ENCODE assay signal across 9 cellular contexts in the genomic region with DNA sequence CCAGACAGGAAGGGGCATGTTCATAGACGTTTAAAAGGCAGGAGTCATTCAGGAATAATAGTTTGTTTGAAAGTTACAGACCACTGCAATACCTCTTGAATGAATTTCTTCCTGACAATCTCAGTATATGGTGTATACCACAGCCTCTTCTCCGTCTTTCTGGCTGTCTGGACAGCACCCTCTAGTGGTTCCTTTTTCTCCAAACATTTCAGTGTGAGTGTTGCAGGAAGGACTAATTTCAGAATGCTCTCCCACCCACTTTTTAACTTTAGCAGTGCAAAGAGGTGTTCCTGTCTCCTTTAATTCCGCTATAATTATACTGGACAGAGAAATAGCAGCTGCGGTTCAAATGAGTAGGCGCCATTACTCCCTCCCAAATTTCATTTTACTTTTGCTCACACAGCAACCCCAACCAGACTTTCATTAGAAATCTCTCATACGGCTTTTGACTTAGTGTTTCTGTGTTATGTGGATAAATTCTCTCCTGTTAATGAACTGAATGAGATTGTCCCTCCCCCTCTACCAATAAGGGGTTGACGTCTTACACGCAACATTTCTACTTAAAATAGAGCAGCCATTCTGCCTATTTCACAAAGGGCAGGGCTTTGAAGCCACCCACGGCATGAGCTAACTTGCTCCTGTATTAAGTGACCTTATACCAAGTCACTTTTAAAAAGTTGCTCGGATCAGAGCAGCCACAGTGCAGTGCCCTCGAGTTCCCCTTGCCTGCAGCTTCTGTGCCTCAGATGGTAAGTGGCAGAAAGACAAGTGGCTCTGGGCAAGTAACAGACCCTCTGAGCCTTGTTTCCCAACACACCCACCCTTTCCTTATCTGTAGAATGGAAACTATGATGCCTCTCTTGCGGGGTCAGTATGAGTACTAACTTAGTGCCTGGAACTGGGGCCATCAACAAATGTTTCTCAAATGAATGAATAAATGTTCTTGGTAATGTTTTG.
DNase-seq lines count a peak whose midpoint lies in the region; ATAC-seq and TF ChIP-seq lines count a peak whose summit lies in the region.
"Had no signal": no experiment of that assay in that cellular context is flagged by ENCODE, and none has a peak within 500 bp of the region (broad histone marks: within the 10 kb centered on the region; RNA-seq: fewer than 3 reads in every experiment).

No MANE protein-coding gene starts in this region.

- 36% methylated on average over 12 of the region's 12 CpGs for WGBS in liver

- no peaks in the 10 kb centered on the region for H3K4me1 Mint-ChIP-seq in stimulated activated naive CD8-positive, alpha-beta T cell treated with anti-CD3 and anti-CD28 coated beads, Interleukin-15, amount 100 ng/mL, for 72 hours

- peak; percentile 67 to 79 for TF ChIP-seq RAD21 in liver (IDR thresholded peaks at IDR 0.05)

- TF ChIP-seq CTCF in cardiac fibroblast (IDR thresholded peaks at IDR 0.05; ENCODE audit: low read depth, low read length) (peak; percentile 29), liver (IDR thresholded peaks at IDR 0.05; ENCODE audit: low read depth, low read length, missing input control) (peak; percentile 62)

- H3K36me3 ChIP-seq in liver (ENCODE audit: control insufficient read depth in 4 of 4, insufficient read depth in 3 of 4, low read depth in 1 of 4, low read length in 3 of 4), result no peaks in the 10 kb centered on the region

- DNase-seq in stimulated activated naive CD8-positive, alpha-beta T cell treated with anti-CD3 and anti-CD28 coated beads, Interleukin-15, amount 100 ng/mL, for 72 hours, result no peak
- no peak for DNase-seq in stimulated activated naive CD8-positive, alpha-beta T cell treated with anti-CD3 and anti-CD28 coated beads, Interleukin-15, Interleukin-2, amounts not matched to agents 100 U/mL and 50 U/mL, for 24 hours
- DNase-seq in NCI-H510A treated with DMSO at 0.1 percent for 48 hours (lab: John Stamatoyannopoulos, UW) (peak; percentile 24), cardiac fibroblast (ENCODE audit: low read depth in 2 of 2) (peak; percentile 31 to 53), epidermal melanocyte (ENCODE audit: insufficient read length, low spot score) (no peak)

- peaks cover 0 to 7% (median 1%) of the 10 kb centered on the region in 4 donors for H3K4me1 ChIP-seq in liver (ENCODE audit: control insufficient read depth in 4 of 4, insufficient read depth in 4 of 4, low read length in 3 of 4)

- H3K4me3 Mint-ChIP-seq in stimulated activated naive CD8-positive, alpha-beta T cell treated with anti-CD3 and anti-CD28 coated beads, Interleukin-15, amount 100 ng/mL, for 72 hours, result no peak overlapping the region

- no peak overlapping the region for H3K27ac ChIP-seq in liver (ENCODE audit: low read depth in 1 of 2, low read length in 2 of 2)
- H3K27ac ChIP-seq: epithelial cell of prostate had no signal

- peaks cover 0 to 14% (median 0%) of the 10 kb centered on the region in 4 donors for H3K27me3 ChIP-seq in liver (ENCODE audit: control insufficient read depth in 4 of 4, insufficient read depth in 4 of 4, low read length in 3 of 4)

- no peaks in the 10 kb centered on the region for H3K9me3 ChIP-seq in liver (ENCODE audit: control insufficient read depth in 4 of 4, low read length in 3 of 4)

- peak; percentile 49 for ATAC-seq in stimulated activated naive CD8-positive, alpha-beta T cell treated with anti-CD3 and anti-CD28 coated beads, Interleukin-15, amount 100 ng/mL, for 72 hours
- ATAC-seq in stimulated activated naive CD8-positive, alpha-beta T cell treated with anti-CD3 and anti-CD28 coated beads, Interleukin-15, Interleukin-2, amounts not matched to agents 100 U/mL and 50 U/mL, for 24 hours, result no peak
- ATAC-seq in HG02943 (IDR thresholded peaks at IDR 0.05; ENCODE audit: low read depth, unreplicated experiment) (peak; percentile 68), HG03095 (IDR thresholded peaks at IDR 0.05; ENCODE audit: unreplicated experiment) (no peak)

- H3K9ac ChIP-seq in liver (ENCODE audit: low read depth in 1 of 2, low read length in 2 of 2), result no peak overlapping the region

- no peak overlapping the region for H3K4me3 ChIP-seq in cardiac fibroblast (replicated peaks in 1 of 2; ENCODE audit: low read depth in 2 of 2, low read length in 2 of 2)
- H3K4me3 ChIP-seq in liver (ENCODE audit: low read depth in 1 of 3, low read length in 3 of 3), result no peak overlapping the region

- peaks cover 0 to 5% of the 10 kb centered on the region in 2 donors for H3K9me3 Mint-ChIP-seq in stimulated activated naive CD8-positive, alpha-beta T cell treated with anti-CD3 and anti-CD28 coated beads, Interleukin-15, amount 100 ng/mL, for 72 hours

- no peak overlapping the region for H3K27ac Mint-ChIP-seq in stimulated activated naive CD8-positive, alpha-beta T cell treated with anti-CD3 and anti-CD28 coated beads, Interleukin-15, amount 100 ng/mL, for 72 hours

- H3K27me3 Mint-ChIP-seq in stimulated activated naive CD8-positive, alpha-beta T cell treated with anti-CD3 and anti-CD28 coated beads, Interleukin-15, amount 100 ng/mL, for 72 hours, result peaks cover 7% of the 10 kb centered on the region

TF ChIP-seq in liver, 16 proteins besides CTCF, POLR2A, EP300 and RAD21:
- TF ChIP-seq EGR1 (IDR thresholded peaks at IDR 0.05; ENCODE audit: low read depth in 2 of 2) (no peak), TAF1 (conservative IDR thresholded peaks at IDR 0.05) (no peak), FOXA1 (IDR thresholded peaks at IDR 0.05) (no peak), HNF4A (conservative IDR thresholded peaks at IDR 0.05) (no peak), SP1 (IDR thresholded peaks at IDR 0.05) (no peak), FOXA2 (IDR thresholded peaks at IDR 0.05) (no peak), GABPA (IDR thresholded peaks at IDR 0.05 in 1 of 2, conservative IDR thresholded peaks at IDR 0.05 in 1 of 2) (no peak), HNF4G (IDR thresholded peaks at IDR 0.05) (no peak), YY1 (IDR thresholded peaks at IDR 0.05) (no peak), JUND (IDR thresholded peaks at IDR 0.05) (no peak), NR2F2 (IDR thresholded peaks at IDR 0.05) (no peak), RXRA (IDR thresholded peaks at IDR 0.05) (no peak)
- TF ChIP-seq, protein P1, sequence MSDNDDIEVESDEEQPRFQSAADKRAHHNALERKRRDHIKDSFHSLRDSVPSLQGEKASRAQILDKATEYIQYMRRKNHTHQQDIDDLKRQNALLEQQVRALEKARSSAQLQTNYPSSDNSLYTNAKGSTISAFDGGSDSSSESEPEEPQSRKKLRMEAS (IDR thresholded peaks at IDR 0.05), result no peak
- TF ChIP-seq, protein P2, sequence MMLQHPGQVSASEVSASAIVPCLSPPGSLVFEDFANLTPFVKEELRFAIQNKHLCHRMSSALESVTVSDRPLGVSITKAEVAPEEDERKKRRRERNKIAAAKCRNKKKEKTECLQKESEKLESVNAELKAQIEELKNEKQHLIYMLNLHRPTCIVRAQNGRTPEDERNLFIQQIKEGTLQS (IDR thresholded peaks at IDR 0.05), result no peak
- TF ChIP-seq, protein P3, sequence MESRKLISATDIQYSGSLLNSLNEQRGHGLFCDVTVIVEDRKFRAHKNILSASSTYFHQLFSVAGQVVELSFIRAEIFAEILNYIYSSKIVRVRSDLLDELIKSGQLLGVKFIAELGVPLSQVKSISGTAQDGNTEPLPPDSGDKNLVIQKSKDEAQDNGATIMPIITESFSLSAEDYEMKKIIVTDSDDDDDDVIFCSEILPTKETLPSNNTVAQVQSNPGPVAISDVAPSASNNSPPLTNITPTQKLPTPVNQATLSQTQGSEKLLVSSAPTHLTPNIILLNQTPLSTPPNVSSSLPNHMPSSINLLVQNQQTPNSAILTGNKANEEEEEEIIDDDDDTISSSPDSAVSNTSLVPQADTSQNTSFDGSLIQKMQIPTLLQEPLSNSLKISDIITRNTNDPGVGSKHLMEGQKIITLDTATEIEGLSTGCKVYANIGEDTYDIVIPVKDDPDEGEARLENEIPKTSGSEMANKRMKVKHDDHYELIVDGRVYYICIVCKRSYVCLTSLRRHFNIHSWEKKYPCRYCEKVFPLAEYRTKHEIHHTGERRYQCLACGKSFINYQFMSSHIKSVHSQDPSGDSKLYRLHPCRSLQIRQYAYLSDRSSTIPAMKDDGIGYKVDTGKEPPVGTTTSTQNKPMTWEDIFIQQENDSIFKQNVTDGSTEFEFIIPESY (IDR thresholded peaks at IDR 0.05), result no peak
- TF ChIP-seq, protein P4, sequence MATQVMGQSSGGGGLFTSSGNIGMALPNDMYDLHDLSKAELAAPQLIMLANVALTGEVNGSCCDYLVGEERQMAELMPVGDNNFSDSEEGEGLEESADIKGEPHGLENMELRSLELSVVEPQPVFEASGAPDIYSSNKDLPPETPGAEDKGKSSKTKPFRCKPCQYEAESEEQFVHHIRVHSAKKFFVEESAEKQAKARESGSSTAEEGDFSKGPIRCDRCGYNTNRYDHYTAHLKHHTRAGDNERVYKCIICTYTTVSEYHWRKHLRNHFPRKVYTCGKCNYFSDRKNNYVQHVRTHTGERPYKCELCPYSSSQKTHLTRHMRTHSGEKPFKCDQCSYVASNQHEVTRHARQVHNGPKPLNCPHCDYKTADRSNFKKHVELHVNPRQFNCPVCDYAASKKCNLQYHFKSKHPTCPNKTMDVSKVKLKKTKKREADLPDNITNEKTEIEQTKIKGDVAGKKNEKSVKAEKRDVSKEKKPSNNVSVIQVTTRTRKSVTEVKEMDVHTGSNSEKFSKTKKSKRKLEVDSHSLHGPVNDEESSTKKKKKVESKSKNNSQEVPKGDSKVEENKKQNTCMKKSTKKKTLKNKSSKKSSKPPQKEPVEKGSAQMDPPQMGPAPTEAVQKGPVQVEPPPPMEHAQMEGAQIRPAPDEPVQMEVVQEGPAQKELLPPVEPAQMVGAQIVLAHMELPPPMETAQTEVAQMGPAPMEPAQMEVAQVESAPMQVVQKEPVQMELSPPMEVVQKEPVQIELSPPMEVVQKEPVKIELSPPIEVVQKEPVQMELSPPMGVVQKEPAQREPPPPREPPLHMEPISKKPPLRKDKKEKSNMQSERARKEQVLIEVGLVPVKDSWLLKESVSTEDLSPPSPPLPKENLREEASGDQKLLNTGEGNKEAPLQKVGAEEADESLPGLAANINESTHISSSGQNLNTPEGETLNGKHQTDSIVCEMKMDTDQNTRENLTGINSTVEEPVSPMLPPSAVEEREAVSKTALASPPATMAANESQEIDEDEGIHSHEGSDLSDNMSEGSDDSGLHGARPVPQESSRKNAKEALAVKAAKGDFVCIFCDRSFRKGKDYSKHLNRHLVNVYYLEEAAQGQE (IDR thresholded peaks at IDR 0.05), result no peak
TF ChIP-seq in liver: peak in this region for 0.

Comparison
In these comparisons a context has a peak if more than half of its experiments do, and no peak if none do; other contexts are left out.
1. ATAC-seq: peak in stimulated activated naive CD8-positive, alpha-beta T cell treated with anti-CD3 and anti-CD28 coated beads, Interleukin-15, amount 100 ng/mL, for 72 hours (single experiment) and HG02943 (single experiment); none in stimulated activated naive CD8-positive, alpha-beta T cell treated with anti-CD3 and anti-CD28 coated beads, Interleukin-15, Interleukin-2, amounts not matched to agents 100 U/mL and 50 U/mL, for 24 hours (single experiment) and HG03095 (single experiment).
2. DNase-seq: peak in NCI-H510A treated with DMSO at 0.1 percent for 48 hours (single experiment) and cardiac fibroblast (2 of 2); none in stimulated activated naive CD8-positive, alpha-beta T cell treated with anti-CD3 and anti-CD28 coated beads, Interleukin-15, amount 100 ng/mL, for 72 hours (0 of 2), stimulated activated naive CD8-positive, alpha-beta T cell treated with anti-CD3 and anti-CD28 coated beads, Interleukin-15, Interleukin-2, amounts not matched to agents 100 U/mL and 50 U/mL, for 24 hours (single experiment) and epidermal melanocyte (single experiment).